Comparison of ENCODE assay signal across 31 cellular contexts in genomic region chr1:169620565-169620964, GRCh38. TPM values are rescaled to one million over a fixed set of nuclear protein-coding genes. Genes with fewer than 3 reads are reported as not detected.
"Had no signal": no experiment of that assay in that cellular context is flagged by ENCODE, and none has a peak within 500 bp of the region (broad histone marks: within the 10 kb centered on the region; RNA-seq: fewer than 3 reads in every experiment).

No MANE protein-coding gene starts in this region.

- H3K4me3 Mint-ChIP-seq: activated CD8-positive, alpha-beta memory T cell treated with anti-CD3 and anti-CD28 coated beads, Interleukin-2, amount 10 ng/mL, durations not matched to agents 7 days and 5 days; activated naive CD8-positive, alpha-beta T cell; activated T-cell treated with anti-CD3 and anti-CD28 coated beads, Interleukin-2, amount 50 U/mL, for 24 hours; activated T-helper 1 cell treated with anti-CD3 and anti-CD28 coated beads, Interleukin-12 subunit alpha, Interleukin-12 subunit beta, Interleukin-2, Interleukin-4 antibody, amounts not matched to agents 30 ng/mL and 10 ng/mL and 1 ng/mL, durations not matched to agents 14 hours and 24 hours and 36 hours; T-helper 1 cell treated with Interleukin-12 subunit alpha and Interleukin-12 subunit beta and Interleukin-4 antibody, amounts not matched to agents 30 μg/mL and 1 μg/mL, for 36 hours; WTC11 had no signal

- H3K4me3 ChIP-seq: adrenal gland, breast epithelium, MG63, SJSA1 had no signal

- ATAC-seq: activated CD8-positive, alpha-beta memory T cell treated with anti-CD3 and anti-CD28 coated beads, Interleukin-2, amount 10 ng/mL, durations not matched to agents 7 days and 5 days; Panc1; SK-N-SH treated with all-trans-retinoic acid at 6 μM for 48 hours; WTC11 had no signal

- H3K4me1 ChIP-seq: adrenal gland, breast epithelium, SJSA1 had no signal

- H3K36me3 ChIP-seq: adrenal gland, breast epithelium, MG63, SJSA1 had no signal

- H3K27ac ChIP-seq: adrenal gland, breast epithelium, RWPE1, SJSA1 had no signal

- H3K9me3 ChIP-seq: adrenal gland, breast epithelium, MG63, SJSA1 had no signal

- H3K4me1 Mint-ChIP-seq: WTC11 had no signal

- DNase-seq: activated CD4-positive, alpha-beta T cell treated with anti-CD3 and anti-CD28 coated beads for 48 hours; activated CD4-positive, alpha-beta T cell treated with anti-CD3 and anti-CD28 coated beads, Interleukin-2, amount 50 U/mL, for 4 hours; activated CD4-positive, CD25-positive, alpha-beta regulatory T cell treated with anti-CD3 and anti-CD28 coated beads, Interleukin-2, amount 50 U/mL, for 72 hours; activated CD8-positive, alpha-beta memory T cell treated with anti-CD3 and anti-CD28 coated beads, Interleukin-2, amount 10 ng/mL, durations not matched to agents 7 days and 5 days; activated effector memory CD4-positive, alpha-beta T cell treated with Interleukin-2 at 50 U/mL for 16 hours; activated naive CD4-positive, alpha-beta T cell; activated T-cell treated with anti-CD3 and anti-CD28 coated beads, Interleukin-2, amount 50 U/mL, for 24 hours; adrenal gland; anterior cingulate cortex; central memory CD4-positive, alpha-beta T cell; MG63; MV-4-11; NCI-H1092 treated with DMSO at 0.1 percent for 48 hours; NCI-H1436; NCI-H187; NCI-H2081; NCI-H510A treated with DMSO at 0.1 percent for 48 hours; NCI-H69; NK-92 treated with Interleukin-12 subunit alpha and Interleukin-12 subunit beta, amount 100 ng/mL, for 24 hours; OCI-M1; Right ventricle myocardium superior; SW 1271 had no signal

- H3K36me3 Mint-ChIP-seq: activated naive CD8-positive, alpha-beta T cell; WTC11 had no signal

- H3K9me3 Mint-ChIP-seq: activated T-cell treated with anti-CD3 and anti-CD28 coated beads, Interleukin-2, amount 50 U/mL, for 24 hours; activated T-helper 1 cell treated with anti-CD3 and anti-CD28 coated beads, Interleukin-12 subunit alpha, Interleukin-12 subunit beta, Interleukin-2, Interleukin-4 antibody, amounts not matched to agents 30 ng/mL and 10 ng/mL and 1 ng/mL, durations not matched to agents 14 hours and 24 hours and 36 hours; T-helper 1 cell treated with Interleukin-12 subunit alpha and Interleukin-12 subunit beta and Interleukin-4 antibody, amounts not matched to agents 30 μg/mL and 1 μg/mL, for 36 hours; WTC11 had no signal

- H3K27me3 Mint-ChIP-seq: activated CD8-positive, alpha-beta memory T cell treated with anti-CD3 and anti-CD28 coated beads, Interleukin-2, amount 10 ng/mL, durations not matched to agents 7 days and 5 days; activated naive CD8-positive, alpha-beta T cell; activated T-cell treated with anti-CD3 and anti-CD28 coated beads, Interleukin-2, amount 50 U/mL, for 24 hours had no signal

- H3K27me3 ChIP-seq: adrenal gland, breast epithelium, SJSA1 had no signal

- H3K27ac Mint-ChIP-seq: activated CD8-positive, alpha-beta memory T cell treated with anti-CD3 and anti-CD28 coated beads, Interleukin-2, amount 10 ng/mL, durations not matched to agents 7 days and 5 days; activated naive CD8-positive, alpha-beta T cell; activated T-cell treated with anti-CD3 and anti-CD28 coated beads, Interleukin-2, amount 50 U/mL, for 24 hours; activated T-helper 1 cell treated with anti-CD3 and anti-CD28 coated beads, Interleukin-12 subunit alpha, Interleukin-12 subunit beta, Interleukin-2, Interleukin-4 antibody, amounts not matched to agents 30 ng/mL and 10 ng/mL and 1 ng/mL, durations not matched to agents 14 hours and 24 hours and 36 hours; T-helper 1 cell treated with Interleukin-12 subunit alpha and Interleukin-12 subunit beta and Interleukin-4 antibody, amounts not matched to agents 30 μg/mL and 1 μg/mL, for 36 hours; WTC11 had no signal

RNA-seq across cellular contexts. Expression of gene SELP, which starts 9.4 kb away (rescaled TPM):
- total RNA-seq: SJSA1 had no signal

RNA-seq across cellular contexts. Expression of gene F5, which starts 34.3 kb away (rescaled TPM):
- total RNA-seq: SJSA1 had no signal
